In the genomic region with DNA sequence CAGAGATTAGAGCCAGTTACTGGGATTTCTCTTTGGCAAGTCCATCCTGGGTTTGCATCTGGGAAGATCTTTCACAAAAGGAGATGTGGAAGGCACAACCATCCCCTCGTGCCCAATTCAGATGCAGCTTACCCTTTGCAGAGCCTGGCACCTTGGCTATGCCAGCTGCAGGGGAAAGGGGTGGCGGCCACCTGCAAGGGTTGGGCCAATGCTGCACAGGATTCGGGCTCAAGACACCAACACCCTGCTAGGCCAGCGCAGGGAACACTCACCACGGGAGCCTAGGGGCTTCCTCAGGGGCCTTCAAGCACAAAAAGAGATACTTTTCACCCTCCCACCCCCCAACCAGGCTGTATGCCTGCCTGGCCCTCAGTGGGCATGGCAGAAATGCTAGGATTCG, we compare ENCODE assay signal across 31 cellular contexts.
"Had no signal": no experiment of that assay in that cellular context is flagged by ENCODE, and none has a peak within 500 bp of the region (broad histone marks: within the 10 kb centered on the region; RNA-seq: fewer than 3 reads in every experiment).

No MANE protein-coding gene starts in this region.

- H3K9me3 ChIP-seq: body of pancreas, breast epithelium, esophagus muscularis mucosa, gastrocnemius medialis, heart left ventricle had no signal

- H3K9me3 Mint-ChIP-seq: activated CD4-positive, alpha-beta memory T cell treated with anti-CD3 and anti-CD28 coated beads, Interleukin-2, amount 10 ng/mL, durations not matched to agents 7 days and 5 days; activated CD4-positive, alpha-beta T cell treated with anti-CD3 and anti-CD28 coated beads, Interleukin-2, amount 10 ng/mL, durations not matched to agents 7 days and 5 days; activated naive CD4-positive, alpha-beta T cell treated with anti-CD3 and anti-CD28 coated beads, Interleukin-2, amount 10 ng/mL, durations not matched to agents 7 days and 5 days; activated naive CD4-positive, alpha-beta T cell treated with anti-CD3 and anti-CD28 coated beads, Interleukin-2, amount 50 U/mL, for 72 hours; activated naive CD8-positive, alpha-beta T cell treated with anti-CD3 and anti-CD28 coated beads, Interleukin-2, amount 10 ng/mL, durations not matched to agents 7 days and 5 days; activated T-cell treated with anti-CD3 and anti-CD28 coated beads, Interleukin-2, amount 50 U/mL, for 24 hours; activated T-cell treated with anti-CD3 and anti-CD28 coated beads, Interleukin-2, amount 50 U/mL, for 72 hours; central memory CD8-positive, alpha-beta T cell; effector memory CD8-positive, alpha-beta T cell; WTC11 had no signal

- H3K36me3 ChIP-seq: breast epithelium, cardiac muscle cell, esophagus muscularis mucosa, gastrocnemius medialis had no signal

- H3K27ac ChIP-seq: body of pancreas, breast epithelium, cardiac muscle cell, esophagus muscularis mucosa, foreskin keratinocyte, gastrocnemius medialis, heart left ventricle had no signal

- H3K27me3 ChIP-seq: body of pancreas, cardiac muscle cell, esophagus muscularis mucosa, foreskin keratinocyte, gastrocnemius medialis, heart left ventricle had no signal

- H3K27ac Mint-ChIP-seq: activated CD4-positive, alpha-beta memory T cell treated with anti-CD3 and anti-CD28 coated beads, Interleukin-2, amount 10 ng/mL, durations not matched to agents 7 days and 5 days; activated CD4-positive, alpha-beta T cell treated with anti-CD3 and anti-CD28 coated beads, Interleukin-2, amount 10 ng/mL, durations not matched to agents 7 days and 5 days; activated naive CD4-positive, alpha-beta T cell treated with anti-CD3 and anti-CD28 coated beads, Interleukin-2, amount 10 ng/mL, durations not matched to agents 7 days and 5 days; activated naive CD4-positive, alpha-beta T cell treated with anti-CD3 and anti-CD28 coated beads, Interleukin-2, amount 50 U/mL, for 72 hours; activated T-cell treated with anti-CD3 and anti-CD28 coated beads, Interleukin-2, amount 50 U/mL, for 24 hours; activated T-cell treated with anti-CD3 and anti-CD28 coated beads, Interleukin-2, amount 50 U/mL, for 72 hours; WTC11 had no signal

- H3K4me3 ChIP-seq: body of pancreas, breast epithelium, cardiac muscle cell, esophagus muscularis mucosa, gastrocnemius medialis, heart left ventricle had no signal

- ATAC-seq: activated naive CD4-positive, alpha-beta T cell treated with anti-CD3 and anti-CD28 coated beads, Interleukin-2, amount 50 U/mL, for 72 hours; activated T-cell treated with anti-CD3 and anti-CD28 coated beads, Interleukin-2, amount 50 U/mL, for 72 hours; body of pancreas; effector memory CD8-positive, alpha-beta T cell; foreskin keratinocyte; gastrocnemius medialis; heart left ventricle; WTC11 had no signal

- H3K36me3 Mint-ChIP-seq: activated naive CD4-positive, alpha-beta T cell treated with anti-CD3 and anti-CD28 coated beads, Interleukin-2, amount 10 ng/mL, durations not matched to agents 7 days and 5 days; activated naive CD4-positive, alpha-beta T cell treated with anti-CD3 and anti-CD28 coated beads, Interleukin-2, amount 50 U/mL, for 72 hours; activated naive CD8-positive, alpha-beta T cell treated with anti-CD3 and anti-CD28 coated beads, Interleukin-2, amount 10 ng/mL, durations not matched to agents 7 days and 5 days; WTC11 had no signal

- H3K4me3 Mint-ChIP-seq: activated CD4-positive, alpha-beta memory T cell treated with anti-CD3 and anti-CD28 coated beads, Interleukin-2, amount 10 ng/mL, durations not matched to agents 7 days and 5 days; activated CD4-positive, alpha-beta T cell treated with anti-CD3 and anti-CD28 coated beads, Interleukin-2, amount 10 ng/mL, durations not matched to agents 7 days and 5 days; activated naive CD4-positive, alpha-beta T cell treated with anti-CD3 and anti-CD28 coated beads, Interleukin-2, amount 10 ng/mL, durations not matched to agents 7 days and 5 days; activated naive CD8-positive, alpha-beta T cell treated with anti-CD3 and anti-CD28 coated beads, Interleukin-2, amount 10 ng/mL, durations not matched to agents 7 days and 5 days; activated T-cell treated with anti-CD3 and anti-CD28 coated beads, Interleukin-2, amount 50 U/mL, for 24 hours; activated T-cell treated with anti-CD3 and anti-CD28 coated beads, Interleukin-2, amount 50 U/mL, for 72 hours; central memory CD8-positive, alpha-beta T cell; effector memory CD8-positive, alpha-beta T cell; WTC11 had no signal

- DNase-seq: activated CD4-positive, alpha-beta memory T cell treated with anti-CD3 and anti-CD28 coated beads, Interleukin-2, amount 10 ng/mL, durations not matched to agents 7 days and 5 days; activated CD4-positive, alpha-beta T cell treated with anti-CD3 and anti-CD28 coated beads for 1 hour; activated CD4-positive, alpha-beta T cell treated with anti-CD3 and anti-CD28 coated beads for 4 hours; activated CD4-positive, alpha-beta T cell treated with anti-CD3 and anti-CD28 coated beads, Interleukin-2, amount 10 ng/mL, durations not matched to agents 7 days and 5 days; activated CD4-positive, alpha-beta T cell treated with anti-CD3 and anti-CD28 coated beads, Interleukin-2, amount 50 U/mL, for 4 hours; activated CD8-positive, alpha-beta memory T cell treated with anti-CD3 and anti-CD28 coated beads, Interleukin-2, amount 50 U/mL, for 48 hours; activated gamma-delta T cell; activated naive CD4-positive, alpha-beta T cell treated with anti-CD3 and anti-CD28 coated beads, Interleukin-2, amount 10 ng/mL, durations not matched to agents 7 days and 5 days; activated naive CD8-positive, alpha-beta T cell treated with anti-CD3 and anti-CD28 coated beads, Interleukin-2, amount 10 ng/mL, durations not matched to agents 7 days and 5 days; activated T-cell treated with anti-CD3 and anti-CD28 coated beads for 4 hours; activated T-cell treated with anti-CD3 and anti-CD28 coated beads, Interleukin-2, amount 50 U/mL, for 24 hours; activated T-cell treated with anti-CD3 and anti-CD28 coated beads, Interleukin-2, amount 50 U/mL, for 72 hours; aorta; body of pancreas; cortex of kidney; dermis blood vessel endothelial cell; effector CD4-positive, alpha-beta T cell; effector memory CD8-positive, alpha-beta T cell; erythroblast; foreskin keratinocyte; gastrocnemius medialis; glutamatergic neuron; heart left ventricle; T-helper 2 cell had no signal

- FAIRE-seq: colon had no signal

- H3K27me3 Mint-ChIP-seq: activated CD4-positive, alpha-beta memory T cell treated with anti-CD3 and anti-CD28 coated beads, Interleukin-2, amount 10 ng/mL, durations not matched to agents 7 days and 5 days; activated CD4-positive, alpha-beta T cell treated with anti-CD3 and anti-CD28 coated beads, Interleukin-2, amount 10 ng/mL, durations not matched to agents 7 days and 5 days; activated naive CD4-positive, alpha-beta T cell treated with anti-CD3 and anti-CD28 coated beads, Interleukin-2, amount 10 ng/mL, durations not matched to agents 7 days and 5 days; activated naive CD8-positive, alpha-beta T cell treated with anti-CD3 and anti-CD28 coated beads, Interleukin-2, amount 10 ng/mL, durations not matched to agents 7 days and 5 days; central memory CD8-positive, alpha-beta T cell; effector memory CD8-positive, alpha-beta T cell had no signal
